Comparison of ENCODE assay signal across 27 cellular contexts in genomic region chr18:8097942-8098341, GRCh38.
DNase-seq lines count a peak whose midpoint lies in the region; ATAC-seq and TF ChIP-seq lines count a peak whose summit lies in the region.
"Had no signal": no experiment of that assay in that cellular context is flagged by ENCODE, and none has a peak within 500 bp of the region (broad histone marks: within the 10 kb centered on the region; RNA-seq: fewer than 3 reads in every experiment).

No MANE protein-coding gene starts in this region.

- peaks cover 18% of the 10 kb centered on the region for H3K36me3 Mint-ChIP-seq in chondrocyte (ENCODE audit: low read depth)
- no peaks in the 10 kb centered on the region for H3K36me3 Mint-ChIP-seq in activated T-cell treated with anti-CD3 and anti-CD28 coated beads, Interleukin-2, amount 50 U/mL, for 72 hours (ENCODE audit: insufficient read depth in 2 of 2)
- H3K36me3 Mint-ChIP-seq: T-cell had no signal

- no peak overlapping the region for H3K4me3 Mint-ChIP-seq in chondrocyte (ENCODE audit: unreplicated experiment)
- no peak overlapping the region for H3K4me3 Mint-ChIP-seq in activated T-cell treated with anti-CD3 and anti-CD28 coated beads, Interleukin-2, amount 50 U/mL, for 72 hours
- H3K4me3 Mint-ChIP-seq: GM23338, H9, HFFc6, T-cell had no signal

- no peaks in the 10 kb centered on the region for H3K27me3 Mint-ChIP-seq in chondrocyte (ENCODE audit: low read depth)
- no peaks in the 10 kb centered on the region for H3K27me3 Mint-ChIP-seq in activated T-cell treated with anti-CD3 and anti-CD28 coated beads, Interleukin-2, amount 50 U/mL, for 72 hours (ENCODE audit: low read depth)
- H3K27me3 Mint-ChIP-seq: T-cell had no signal

- no peaks in the 10 kb centered on the region for H3K9me3 Mint-ChIP-seq in chondrocyte (ENCODE audit: low read depth)
- H3K9me3 Mint-ChIP-seq in activated T-cell treated with anti-CD3 and anti-CD28 coated beads, Interleukin-2, amount 50 U/mL, for 72 hours, result no peaks in the 10 kb centered on the region
- H3K9me3 Mint-ChIP-seq: HFFc6 had no signal

- H3K4me1 Mint-ChIP-seq in chondrocyte (ENCODE audit: low read depth), result peaks cover 4% of the 10 kb centered on the region
- no peaks in the 10 kb centered on the region for H3K4me1 Mint-ChIP-seq in activated T-cell treated with anti-CD3 and anti-CD28 coated beads, Interleukin-2, amount 50 U/mL, for 72 hours (ENCODE audit: low read depth)
- H3K4me1 Mint-ChIP-seq: GM23338, H9, T-cell had no signal

- DNase-seq in DMS53 (lab: John Stamatoyannopoulos, UW), result peak; percentile 33
- DNase-seq in DMS53 treated with DMSO at 0.1 percent for 48 hours (lab: John Stamatoyannopoulos, UW; ENCODE audit: unreplicated experiment), result no peak
- DNase-seq in COR-L47 (lab: John Stamatoyannopoulos, UW), result peak; percentile 63
- DNase-seq in NCI-H1436 treated with DMSO at 0.1 percent for 48 hours (lab: John Stamatoyannopoulos, UW), result peak; percentile 69
- DNase-seq in NCI-H69 (lab: John Stamatoyannopoulos, UW), result peak; percentile 96
- no peak for DNase-seq in chondrocyte (ENCODE audit: low spot score)
- DNase-seq in C1 segment of cervical spinal cord (lab: John Stamatoyannopoulos, UW), result no peak
- DNase-seq in activated T-cell treated with anti-CD3 and anti-CD28 coated beads, Interleukin-2, amount 50 U/mL, for 72 hours, result no peak
- DNase-seq: 8988T, ACHN, BE2C, DMS79, EL, GDM1, H9, HFFc6, IMR-90, KG1, MG63, NCI-H1105 treated with DMSO at 0.1 percent for 48 hours, NCI-H1930, NCI-H82, SHP77, T-cell had no signal

- no peak for TF ChIP-seq CTCF in chondrocyte (IDR thresholded peaks at IDR 0.05)

- H3K27ac Mint-ChIP-seq in chondrocyte (ENCODE audit: unreplicated experiment), result no peak overlapping the region
- H3K27ac Mint-ChIP-seq in activated T-cell treated with anti-CD3 and anti-CD28 coated beads, Interleukin-2, amount 50 U/mL, for 72 hours, result no peak overlapping the region
- H3K27ac Mint-ChIP-seq: GM23338, HFFc6, T-cell had no signal

- ATAC-seq in activated T-cell treated with anti-CD3 and anti-CD28 coated beads, Interleukin-2, amount 50 U/mL, for 72 hours (replicated peaks in 1 of 2), result no peak
- ATAC-seq: GM12878, GM23338, Panc1, T-cell had no signal

Comparison
In these comparisons a context has a peak if more than half of its experiments do, and no peak if none do; other contexts are left out.
1. DNase-seq: peak in DMS53 (single experiment), COR-L47 (single experiment), NCI-H1436 treated with DMSO at 0.1 percent for 48 hours (single experiment) and NCI-H69 (single experiment); none in DMS53 treated with DMSO at 0.1 percent for 48 hours (single experiment), chondrocyte (single experiment), C1 segment of cervical spinal cord (0 of 14) and activated T-cell treated with anti-CD3 and anti-CD28 coated beads, Interleukin-2, amount 50 U/mL, for 72 hours (0 of 2).